8 cellular contexts compared by ENCODE assay signal in the genomic region with DNA sequence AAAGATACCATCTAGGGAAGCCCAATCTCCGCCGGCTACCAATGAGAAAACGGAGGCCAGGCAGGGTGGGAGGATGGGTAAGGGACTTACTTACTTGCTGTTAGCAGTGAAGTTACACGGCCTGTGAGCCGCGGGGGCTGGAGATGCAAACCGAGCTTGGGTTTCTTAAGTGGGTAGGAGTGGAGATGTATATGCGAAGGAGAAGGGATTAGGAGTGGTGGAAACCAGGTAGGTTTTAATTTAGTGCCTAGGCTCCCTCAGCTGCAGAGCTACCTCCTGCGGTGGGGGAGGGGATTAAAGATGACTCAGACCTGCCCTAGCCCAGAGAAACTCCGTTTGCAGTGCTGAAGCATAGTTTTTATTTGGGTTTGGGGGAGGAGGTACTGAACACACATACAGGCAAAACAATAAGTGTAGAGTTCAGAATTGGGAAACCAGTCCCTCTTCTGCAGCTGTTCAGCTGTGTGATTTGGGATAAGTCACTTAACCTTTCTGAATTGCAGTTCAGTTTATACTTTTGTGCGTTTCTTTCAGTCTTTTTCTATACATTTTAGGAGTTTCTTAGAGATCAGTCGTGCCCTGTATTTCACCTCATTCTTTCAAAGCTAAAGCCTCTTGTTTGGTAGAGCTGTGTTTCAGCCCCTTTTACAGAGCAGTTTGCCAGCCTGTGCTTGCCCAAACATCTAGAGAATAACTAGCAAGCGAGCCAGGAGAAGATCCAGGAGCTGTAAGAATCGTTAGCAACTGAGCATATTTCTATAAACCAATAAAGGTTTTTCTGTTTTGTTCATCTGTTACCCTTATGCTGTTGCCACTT. TPM values are rescaled to one million over a fixed set of nuclear protein-coding genes. Genes with fewer than 3 reads are reported as not detected.
DNase-seq lines count a peak whose midpoint lies in the region; ATAC-seq, FAIRE-seq and TF ChIP-seq lines count a peak whose summit lies in the region.

No MANE protein-coding gene starts in this region.

- peak; percentile 73 for FAIRE-seq in keratinocyte (lab: Jason Lieb, UNC)

- peaks cover 42 to 72% (median 55%) of the 10 kb centered on the region in 4 donors for H3K4me1 Mint-ChIP-seq in CD4-positive, alpha-beta memory T cell

- peak; percentile 65 for ATAC-seq in body of pancreas
- ATAC-seq in GM21723 (IDR thresholded peaks at IDR 0.05; ENCODE audit: unreplicated experiment): no peak

- CTCF ChIA-PET in CD4-positive, alpha-beta memory T cell (lab: Charles Lee; ENCODE audit: partially characterized antibody): interaction anchor here (0.6 to 3.3 kb wide), 15 partner anchors 12 to 173 kb away, joined by 3 to 21 read pairs (median 3); no protein-coding TSS in a partner anchor

- dilution Hi-C loops in keratinocyte (cut with MboI; ENCODE audit: extremely low pct_ligation_motif_present, low sequenced_read_pairs): no loop called here

- H3K9ac ChIP-seq in keratinocyte (ENCODE audit: control insufficient read depth, extremely low read depth, insufficient read depth, low read length): peak overlapping the region; percentile 91

- peak overlapping the region; percentile 84 to 98 (median 92) for H3K27ac Mint-ChIP-seq in CD4-positive, alpha-beta memory T cell

- peak overlapping the region; percentile 77 for H2AFZ ChIP-seq in keratinocyte (ENCODE audit: control insufficient read depth, low read length)

- WGBS in body of pancreas, 2 donors: 19% methylated on average over 14 of the region's 14 CpGs

- peak overlapping the region; percentile 81 for H3K4me2 ChIP-seq in keratinocyte (ENCODE audit: control insufficient read depth, extremely low read depth, insufficient read depth, low read depth, low read length)

- H3K4me1 ChIP-seq in CD4-positive, alpha-beta memory T cell (ENCODE audit: insufficient read depth, low read length): peaks cover 67% of the 10 kb centered on the region
- H3K4me1 ChIP-seq in body of pancreas: peaks cover 46% of the 10 kb centered on the region
- H3K4me1 ChIP-seq in keratinocyte (ENCODE audit: control insufficient read depth, extremely low read depth, insufficient read depth, low read length): peaks cover 21% of the 10 kb centered on the region

- TF ChIP-seq CTCF in body of pancreas (IDR thresholded peaks at IDR 0.05): no peak
- TF ChIP-seq CTCF in keratinocyte (optimal IDR thresholded peaks at IDR 0.05 in 1 of 3, IDR thresholded peaks at IDR 0.05 in 1 of 3, conservative IDR thresholded peaks at IDR 0.05 in 1 of 3; ENCODE audit: extremely low read depth in 1 of 3, insufficient read depth in 2 of 3, low read length in 3 of 3): no peak

- no peaks in the 10 kb centered on the region for H3K27me3 Mint-ChIP-seq in CD4-positive, alpha-beta memory T cell

- H3K36me3 ChIP-seq in CD4-positive, alpha-beta memory T cell (ENCODE audit: insufficient read depth, low read length): no peaks in the 10 kb centered on the region
- no peaks in the 10 kb centered on the region for H3K36me3 ChIP-seq in body of pancreas (replicated peaks in 1 of 2; ENCODE audit: insufficient read depth in 1 of 2, low read depth in 2 of 2)
- no peaks in the 10 kb centered on the region for H3K36me3 ChIP-seq in keratinocyte (ENCODE audit: control insufficient read depth in 2 of 2, extremely low read depth in 1 of 2, insufficient read depth in 2 of 2, low read length in 2 of 2)

- H3K4me3 ChIP-seq in CD4-positive, alpha-beta memory T cell (ENCODE audit: low read length in 2 of 2): peak overlapping the region; percentile 25 to 26
- H3K4me3 ChIP-seq in body of pancreas (no peak overlapping the region), keratinocyte (ENCODE audit: control insufficient read depth in 2 of 3, extremely low read depth in 1 of 3, insufficient read depth in 2 of 3, low read depth in 1 of 3, low read length in 3 of 3) (peak overlapping the region; percentile 62 to 96 (median 87))

- intact Hi-C loops in CD4-positive, alpha-beta memory T cell (cut with micrococcal nuclease): loop anchor here (1.0 to 5.0 kb wide), 5 partner anchors 42 to 169 kb away; partner anchors contain the start of gene ADSL
- intact Hi-C loops in body of pancreas (cut with DNase I): no loop called here

- H4K20me1 ChIP-seq in keratinocyte (ENCODE audit: control insufficient read depth, extremely low read depth, insufficient read depth, low read length): no peaks in the 10 kb centered on the region

- no peak for TF ChIP-seq POLR2A in body of pancreas (IDR thresholded peaks at IDR 0.05)

- H3K36me3 Mint-ChIP-seq in CD4-positive, alpha-beta memory T cell: peaks cover 0 to 23% of the 10 kb centered on the region in 2 donors

- peak; percentile 54 to 90 (median 56) for DNase-seq in CD4-positive, alpha-beta memory T cell
- DNase-seq in HT1080 (ENCODE audit: low read depth) (peak; percentile 72), T-helper 9 cell (peak; percentile 52), body of pancreas (peak; percentile 55 to 78 (median 67)), keratinocyte (ENCODE audit: low read depth, low spot score) (peak; percentile 49), NCI-H2081 treated with DMSO at 0.1 percent for 48 hours (lab: John Stamatoyannopoulos, UW) (no peak)
- DNase-seq in stimulated activated CD4-positive, alpha-beta T cell treated with anti-CD3 and anti-CD28 coated beads, Interleukin-2, amount 100 ng/mL, for 4 hours (ENCODE audit: low read depth): peak; percentile 76

- peaks cover 40% of the 10 kb centered on the region for H3K79me2 ChIP-seq in keratinocyte (ENCODE audit: control insufficient read depth, insufficient read depth, low read length)

- POLR2A ChIA-PET in CD4-positive, alpha-beta memory T cell (lab: Charles Lee; ENCODE audit: partially characterized antibody): interaction anchor here (0.7 to 5.4 kb wide), 37 partner anchors 9 to 675 kb away, joined by 3 to 63 read pairs (median 5); partner anchors contain the start of genes ADSL, ATF4, GRAP2 and MIEF1

- peak overlapping the region; percentile 60 for H3K27ac ChIP-seq in CD4-positive, alpha-beta memory T cell (ENCODE audit: low read depth, low read length)
- H3K27ac ChIP-seq in body of pancreas (peak overlapping the region; percentile 69 to 87 (median 78)), keratinocyte (ENCODE audit: control insufficient read depth, insufficient read depth, low read length) (peak overlapping the region; percentile 95)

- no peaks in the 10 kb centered on the region for H3K9me3 ChIP-seq in CD4-positive, alpha-beta memory T cell (ENCODE audit: control insufficient read depth in 1 of 2, low read length in 2 of 2)
- no peaks in the 10 kb centered on the region for H3K9me3 ChIP-seq in body of pancreas
- H3K9me3 ChIP-seq in keratinocyte (ENCODE audit: control insufficient read depth, low read depth, low read length): no peaks in the 10 kb centered on the region

- H3K27me3 ChIP-seq in CD4-positive, alpha-beta memory T cell (ENCODE audit: insufficient read depth, low read length): no peaks in the 10 kb centered on the region
- H3K27me3 ChIP-seq in body of pancreas (no peaks in the 10 kb centered on the region), keratinocyte (ENCODE audit: control insufficient read depth, extremely low read depth, insufficient read depth, low read length) (no peaks in the 10 kb centered on the region)

- H3K4me3 Mint-ChIP-seq in CD4-positive, alpha-beta memory T cell: peak overlapping the region; percentile 79 to 97 (median 92)

- H3K9me1 ChIP-seq in keratinocyte (ENCODE audit: control insufficient read depth, extremely low read depth, insufficient read depth, low read length): no peaks in the 10 kb centered on the region

- peaks cover 0 to 3% (median 0%) of the 10 kb centered on the region in 8 donors for H3K9me3 Mint-ChIP-seq in CD4-positive, alpha-beta memory T cell

RNA-seq across cellular contexts. Expression of gene TNRC6B, which starts 0.6 kb away (rescaled TPM):
- 100 to 1,000 TPM; 137 to 155 TPM for total RNA-seq in CD4-positive, alpha-beta memory T cell
- 100 to 1,000 TPM in 1 of 2 donors, 10 to 100 TPM in 1; 27.3 to 109 TPM for polyA plus RNA-seq in CD4-positive, alpha-beta memory T cell
- total RNA-seq in HT1080 (2014; rRNA removed; shearing (Covaris generic)): 13.7 and 19.3 TPM in 2 replicates
- polyA plus RNA-seq in HT1080 (2015; cell fraction: cytosol; rRNA removed): 5.1 and 7.8 TPM in 2 replicates
- 12.9 and 28.3 TPM in 2 replicates for polyA plus RNA-seq in HT1080 (2015; cell fraction: nucleus; rRNA removed)
- total RNA-seq in body of pancreas: 10 to 100 TPM; 25.2 to 39.9 TPM
- polyA plus RNA-seq in keratinocyte: 5.6 to 6.2 TPM (median 5.9 TPM) in 3 replicates
- 14.4 TPM for polyA plus RNA-seq in keratinocyte (2011; ENCODE audit: low read depth)
- polyA plus RNA-seq in keratinocyte (2011; cell fraction: cytosol; rRNA removed): 2.9 and 3.2 TPM in 2 replicates
- polyA plus RNA-seq in keratinocyte (2011; cell fraction: nucleus; rRNA removed): 15.5 and 19.1 TPM in 2 replicates
- 4.6 and 7.8 TPM in 2 replicates for polyA plus RNA-seq in keratinocyte (2012; ENCODE audit: low replicate concordance)
- polyA minus RNA-seq in keratinocyte: 32.5 to 38.7 TPM (median 34.5 TPM) in 3 replicates
- 14.2 TPM for polyA minus RNA-seq in keratinocyte (2011; cell fraction: cytosol; rRNA and poly(A)+ RNA removed)
- polyA minus RNA-seq in keratinocyte (2011; cell fraction: nucleus; rRNA and poly(A)+ RNA removed): 33.3 and 61.8 TPM in 2 replicates

Comparison
In these comparisons a context has a peak if more than half of its experiments do, and no peak if none do; other contexts are left out.
1. H3K4me3 ChIP-seq: peak in CD4-positive, alpha-beta memory T cell (2 of 2) and keratinocyte (3 of 3); none in body of pancreas (0 of 2).
2. Peak in every context shown above with its lines, with median percentiles within 50 percentile points of each other: H3K27ac ChIP-seq.